In genomic region chr5:64635056-64635686, GRCh38 we compare ENCODE assay signal across 8 cellular contexts. TPM values are rescaled to one million over a fixed set of nuclear protein-coding genes. Genes with fewer than 3 reads are reported as not detected.
DNase-seq lines count a peak whose midpoint lies in the region; ATAC-seq and TF ChIP-seq lines count a peak whose summit lies in the region.

No MANE protein-coding gene starts in this region.

- H3K9me3 Mint-ChIP-seq in activated CD4-positive, alpha-beta T cell treated with anti-CD3 and anti-CD28 coated beads for 36 hours (ENCODE audit: low read depth): no peaks in the 10 kb centered on the region
- H3K9me3 Mint-ChIP-seq in chondrocyte (ENCODE audit: low read depth): no peaks in the 10 kb centered on the region

- POLR2A ChIA-PET in activated CD4-positive, alpha-beta T cell treated with anti-CD3 and anti-CD28 coated beads for 36 hours (lab: Charles Lee): no interaction called here

- no peak overlapping the region for H3K4me3 ChIP-seq in NB4 (ENCODE audit: low read depth, low read length)

- peaks cover 4% of the 10 kb centered on the region for H3K4me1 Mint-ChIP-seq in activated CD4-positive, alpha-beta T cell treated with anti-CD3 and anti-CD28 coated beads for 36 hours
- H3K4me1 Mint-ChIP-seq in chondrocyte (ENCODE audit: low read depth): peaks cover 10% of the 10 kb centered on the region

- peaks cover 28% of the 10 kb centered on the region for H3K27me3 Mint-ChIP-seq in activated CD4-positive, alpha-beta T cell treated with anti-CD3 and anti-CD28 coated beads for 36 hours
- H3K27me3 Mint-ChIP-seq in chondrocyte (ENCODE audit: low read depth): peaks cover 23% of the 10 kb centered on the region

- TF ChIP-seq CTCF in NB4 (IDR thresholded peaks at IDR 0.05; ENCODE audit: low read depth, low read length) (peak; percentile 15), chondrocyte (IDR thresholded peaks at IDR 0.05) (peak; percentile 98)

- intact Hi-C loops in activated CD4-positive, alpha-beta T cell treated with anti-CD3 and anti-CD28 coated beads for 36 hours (cut with DNase I, micrococcal nuclease): loop anchor here (1.0 to 5.0 kb wide), 4 partner anchors 132 to 848 kb away; partner anchors contain the start of genes CWC27 (in 1 of the 2) and SREK1IP1 (in 1 of the 2)

- no peak overlapping the region for H3K4me3 Mint-ChIP-seq in activated CD4-positive, alpha-beta T cell treated with anti-CD3 and anti-CD28 coated beads for 36 hours
- H3K4me3 Mint-ChIP-seq in chondrocyte (ENCODE audit: unreplicated experiment): no peak overlapping the region

- H3K36me3 Mint-ChIP-seq in activated CD4-positive, alpha-beta T cell treated with anti-CD3 and anti-CD28 coated beads for 36 hours (ENCODE audit: low read depth): no peaks in the 10 kb centered on the region
- no peaks in the 10 kb centered on the region for H3K36me3 Mint-ChIP-seq in chondrocyte (ENCODE audit: low read depth)

- no peak for DNase-seq in activated CD4-positive, alpha-beta T cell treated with anti-CD3 and anti-CD28 coated beads for 36 hours
- DNase-seq in activated CD4-positive, alpha-beta T cell treated with anti-CD3 and anti-CD28 coated beads, Interleukin-2, amount 50 U/mL, for 1 hour: no peak
- peak; percentile 30 for DNase-seq in NB4 (ENCODE audit: low read depth)
- no peak for DNase-seq in chondrocyte (ENCODE audit: low spot score)
- DNase-seq in middle frontal gyrus (ENCODE audit: extremely low spot score, low spot score): peak; percentile 27
- DNase-seq in hypothalamus (lab: John Stamatoyannopoulos, UW): no peak

- H3K27ac Mint-ChIP-seq in activated CD4-positive, alpha-beta T cell treated with anti-CD3 and anti-CD28 coated beads for 36 hours: no peak overlapping the region
- H3K27ac Mint-ChIP-seq in chondrocyte (ENCODE audit: unreplicated experiment): no peak overlapping the region

- CTCF ChIA-PET in activated CD4-positive, alpha-beta T cell treated with anti-CD3 and anti-CD28 coated beads for 36 hours (lab: Charles Lee): interaction anchor here (0.6 to 7.2 kb wide), 11 partner anchors 9 to 153 kb away, joined by 3 to 67 read pairs (median 4); partner anchors contain the start of gene SREK1IP1

- no peak for TF ChIP-seq POLR2A in NB4 (IDR thresholded peaks at IDR 0.05; ENCODE audit: extremely low read depth, insufficient read length)

- peak; percentile 23 for ATAC-seq in activated CD4-positive, alpha-beta T cell treated with anti-CD3 and anti-CD28 coated beads for 36 hours
- ATAC-seq in GM18502 (IDR thresholded peaks at IDR 0.05; ENCODE audit: poor library complexity, unreplicated experiment): no peak
- no peak for ATAC-seq in GM18511 (IDR thresholded peaks at IDR 0.05; ENCODE audit: unreplicated experiment)

RNA-seq across cellular contexts. Expression of gene SHISAL2B, which starts 55.1 kb away (rescaled TPM):
- not detected for total RNA-seq in activated CD4-positive, alpha-beta T cell treated with anti-CD3 and anti-CD28 coated beads for 36 hours
- total RNA-seq in chondrocyte: not detected in 3 replicates

Comparison
In these comparisons a context has a peak if more than half of its experiments do, and no peak if none do; other contexts are left out.
1. DNase-seq: peak in NB4 (single experiment) and middle frontal gyrus (single experiment); none in activated CD4-positive, alpha-beta T cell treated with anti-CD3 and anti-CD28 coated beads for 36 hours (single experiment), activated CD4-positive, alpha-beta T cell treated with anti-CD3 and anti-CD28 coated beads, Interleukin-2, amount 50 U/mL, for 1 hour (single experiment), chondrocyte (single experiment) and hypothalamus (0 of 51).